Comparison of ENCODE assay signal across 34 cellular contexts in genomic region chr11:113351490-113351889, GRCh38. TPM values are rescaled to one million over a fixed set of nuclear protein-coding genes. Genes with fewer than 3 reads are reported as not detected.
"Had no signal": no experiment of that assay in that cellular context is flagged by ENCODE, and none has a peak within 500 bp of the region (broad histone marks: within the 10 kb centered on the region; RNA-seq: fewer than 3 reads in every experiment).

No MANE protein-coding gene starts in this region.

- H3K27me3 Mint-ChIP-seq: activated CD4-positive, alpha-beta T cell treated with anti-CD3 and anti-CD28 coated beads for 36 hours; dendritic cell treated with granulocyte-macrophage colony-stimulating factor and Interleukin-4, amounts not matched to agents 40 ng/mL and 50 ng/mL, for 4 days; naive B cell; stimulated activated naive CD8-positive, alpha-beta T cell treated with anti-CD3 and anti-CD28 coated beads, Interleukin-15, Interleukin-2, amounts not matched to agents 100 ng/mL and 50 ng/mL, for 24 hours had no signal

- H3K27me3 ChIP-seq: brain microvascular endothelial cell, esophagus squamous epithelium, gastrocnemius medialis, pancreas, sigmoid colon, upper lobe of left lung, vagina had no signal

- H3K4me3 ChIP-seq: esophagus squamous epithelium, gastrocnemius medialis, pancreas, psoas muscle, sigmoid colon, thoracic aorta, upper lobe of left lung, vagina had no signal

- H3K36me3 ChIP-seq: brain microvascular endothelial cell had no signal

- H3K27ac ChIP-seq: brain microvascular endothelial cell, esophagus squamous epithelium, gastrocnemius medialis, pancreas, psoas muscle, sigmoid colon, thoracic aorta, upper lobe of left lung, vagina had no signal

- H3K4me1 ChIP-seq: esophagus squamous epithelium, gastrocnemius medialis, pancreas, psoas muscle, sigmoid colon, upper lobe of left lung, vagina had no signal

- H3K4me1 Mint-ChIP-seq: activated CD4-positive, alpha-beta T cell treated with anti-CD3 and anti-CD28 coated beads for 36 hours; naive B cell; stimulated activated effector memory CD8-positive, alpha-beta T cell treated with anti-CD3 and anti-CD28 coated beads, Interleukin-12 subunit alpha, Interleukin-12 subunit beta, amount 100 ng/mL, for 72 hours had no signal

- H3K4me3 Mint-ChIP-seq: activated CD4-positive, alpha-beta T cell treated with anti-CD3 and anti-CD28 coated beads for 36 hours; activated T-cell treated with anti-CD3 and anti-CD28 coated beads, Interleukin-2, amount 50 U/mL, for 72 hours; dendritic cell treated with granulocyte-macrophage colony-stimulating factor and Interleukin-4, amounts not matched to agents 40 ng/mL and 50 ng/mL, for 4 days; endodermal cell; mesothelial cell of epicardium; naive B cell; nephron progenitor cell; stimulated activated effector memory CD8-positive, alpha-beta T cell treated with anti-CD3 and anti-CD28 coated beads, Interleukin-12 subunit alpha, Interleukin-12 subunit beta, amount 100 ng/mL, for 72 hours; stimulated activated naive CD8-positive, alpha-beta T cell treated with anti-CD3 and anti-CD28 coated beads, Interleukin-15, Interleukin-2, amounts not matched to agents 100 ng/mL and 50 ng/mL, for 24 hours; T-helper 2 cell treated with Interferon-gamma antibody and Interleukin-4, amounts not matched to agents 5 μg/mL and 100 μg/mL, for 36 hours had no signal

- ATAC-seq: activated CD4-positive, alpha-beta T cell treated with anti-CD3 and anti-CD28 coated beads for 36 hours; activated naive CD4-positive, alpha-beta T cell treated with anti-CD3 and anti-CD28 coated beads, Interleukin-2, amount 50 U/mL, for 72 hours; activated T-cell treated with anti-CD3 and anti-CD28 coated beads, Interleukin-2, amount 50 U/mL, for 72 hours; gastrocnemius medialis; left ventricle myocardium superior; pancreas; psoas muscle; stimulated activated effector memory CD8-positive, alpha-beta T cell treated with anti-CD3 and anti-CD28 coated beads, Interleukin-12 subunit alpha, Interleukin-12 subunit beta, amount 100 ng/mL, for 72 hours had no signal

- DNase-seq: activated CD4-positive, alpha-beta T cell treated with anti-CD3 and anti-CD28 coated beads for 36 hours; activated CD4-positive, alpha-beta T cell treated with anti-CD3 and anti-CD28 coated beads, Interleukin-2, amount 50 U/mL, for 4 hours; activated CD4-positive, CD25-positive, alpha-beta regulatory T cell; activated naive CD4-positive, alpha-beta T cell; activated T-cell treated with anti-CD3 and anti-CD28 coated beads for 4 hours; activated T-cell treated with anti-CD3 and anti-CD28 coated beads, Interleukin-2, amount 50 U/mL, for 72 hours; aorta; brain microvascular endothelial cell; central memory CD4-positive, alpha-beta T cell; endodermal cell; esophagus squamous epithelium; gastrocnemius medialis; glutamatergic neuron; islet precursor cell; left ventricle myocardium superior; mammary epithelial cell; naive B cell; nephron progenitor cell; nucleus accumbens; pancreas; psoas muscle; sigmoid colon; small intestine; stimulated activated CD4-positive, alpha-beta T cell treated with anti-CD3 and anti-CD28 coated beads, Interleukin-4, amount 100 ng/mL, for 24 hours; T-helper 1 cell; upper lobe of left lung had no signal

- H3K27ac Mint-ChIP-seq: activated CD4-positive, alpha-beta T cell treated with anti-CD3 and anti-CD28 coated beads for 36 hours; activated naive CD4-positive, alpha-beta T cell treated with anti-CD3 and anti-CD28 coated beads, Interleukin-2, amount 50 U/mL, for 72 hours; activated T-cell treated with anti-CD3 and anti-CD28 coated beads, Interleukin-2, amount 50 U/mL, for 72 hours; dendritic cell treated with granulocyte-macrophage colony-stimulating factor and Interleukin-4, amounts not matched to agents 40 ng/mL and 50 ng/mL, for 4 days; endodermal cell; mesothelial cell of epicardium; naive B cell; nephron progenitor cell; stimulated activated effector memory CD8-positive, alpha-beta T cell treated with anti-CD3 and anti-CD28 coated beads, Interleukin-12 subunit alpha, Interleukin-12 subunit beta, amount 100 ng/mL, for 72 hours; stimulated activated naive CD8-positive, alpha-beta T cell treated with anti-CD3 and anti-CD28 coated beads, Interleukin-15, Interleukin-2, amounts not matched to agents 100 ng/mL and 50 ng/mL, for 24 hours; T-helper 2 cell treated with Interferon-gamma antibody and Interleukin-4, amounts not matched to agents 5 μg/mL and 100 μg/mL, for 36 hours had no signal

RNA-seq across cellular contexts. Expression of gene ANKK1, which starts 36.1 kb away (rescaled TPM):
- total RNA-seq: endodermal cell had no signal
